ENCODE assay signal across 8 cellular contexts in the genomic region with DNA sequence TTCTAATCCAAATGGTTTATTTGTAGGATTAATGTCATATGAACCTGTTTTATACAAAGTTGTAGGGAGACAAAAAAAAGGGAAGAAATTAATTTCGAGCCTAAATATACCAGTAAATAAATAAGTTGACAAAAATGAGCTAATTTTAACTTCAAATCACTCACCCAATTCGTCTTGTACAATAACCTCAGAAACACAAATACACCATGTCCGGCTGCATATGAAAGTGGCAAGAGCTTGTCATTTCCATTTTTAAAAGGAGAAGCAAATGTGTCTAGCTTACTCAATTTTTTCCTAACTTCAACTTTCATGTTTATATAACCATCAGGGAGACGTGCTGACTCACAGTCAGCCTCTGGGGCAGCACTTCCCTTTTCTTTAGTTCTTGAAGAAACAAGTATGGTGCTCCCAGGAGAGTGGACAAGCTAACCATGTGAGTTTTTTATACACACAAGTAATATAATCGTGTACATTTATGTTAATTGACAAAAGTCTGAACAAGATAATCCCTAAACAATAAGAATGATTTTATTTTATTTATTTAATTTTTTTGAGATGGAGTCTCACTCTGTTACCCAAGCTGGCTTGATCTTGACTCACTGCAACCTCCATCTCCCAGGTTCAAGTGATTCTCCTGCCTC. TPM values are rescaled to one million over a fixed set of nuclear protein-coding genes. Genes with fewer than 3 reads are reported as not detected.
A peak's percentile ranks its signal among the peaks of the same experiment; 100 is the strongest.
DNase-seq lines count a peak whose midpoint lies in the region; ATAC-seq and TF ChIP-seq lines count a peak whose summit lies in the region.

No MANE protein-coding gene starts in this region.

- peaks cover 26% of the 10 kb centered on the region for H3K4me1 Mint-ChIP-seq in T-helper 2 cell treated with Interferon-gamma antibody and Interleukin-4, amounts not matched to agents 5 μg/mL and 100 μg/mL, for 36 hours (ENCODE audit: low read depth)
- H3K4me1 Mint-ChIP-seq in stimulated activated memory B cell treated with anti-CD40 and anti-IgM and Interleukin-4, amounts not matched to agents 10 μg/mL and 1 μg/mL and 100 μg/mL, for 72 hours, result peaks cover 38% of the 10 kb centered on the region

- no peaks in the 10 kb centered on the region for H3K27me3 ChIP-seq in BJ (ENCODE audit: control insufficient read depth, insufficient read depth, low read length)

- no peak for TF ChIP-seq CTCF in BJ (IDR thresholded peaks at IDR 0.05; ENCODE audit: insufficient read depth, low read depth, low read length)

- H3K36me3 Mint-ChIP-seq in T-helper 2 cell treated with Interferon-gamma antibody and Interleukin-4, amounts not matched to agents 5 μg/mL and 100 μg/mL, for 36 hours (ENCODE audit: low read depth), result no peaks in the 10 kb centered on the region
- no peaks in the 10 kb centered on the region for H3K36me3 Mint-ChIP-seq in stimulated activated memory B cell treated with anti-CD40 and anti-IgM and Interleukin-4, amounts not matched to agents 10 μg/mL and 1 μg/mL and 100 μg/mL, for 72 hours

- no peaks in the 10 kb centered on the region for H3K27me3 Mint-ChIP-seq in T-helper 2 cell treated with Interferon-gamma antibody and Interleukin-4, amounts not matched to agents 5 μg/mL and 100 μg/mL, for 36 hours (ENCODE audit: low read depth)
- H3K27me3 Mint-ChIP-seq in stimulated activated memory B cell treated with anti-CD40 and anti-IgM and Interleukin-4, amounts not matched to agents 10 μg/mL and 1 μg/mL and 100 μg/mL, for 72 hours, result no peaks in the 10 kb centered on the region

- ATAC-seq in GM19324 (IDR thresholded peaks at IDR 0.05; ENCODE audit: low FRiP score, unreplicated experiment) (peak; percentile 82), HG03280 (IDR thresholded peaks at IDR 0.05; ENCODE audit: unreplicated experiment) (peak; percentile 86), Right ventricle myocardium inferior (peak; percentile 79)
- peak; percentile 95 for ATAC-seq in stimulated activated memory B cell treated with anti-CD40 and anti-IgM and Interleukin-4, amounts not matched to agents 10 μg/mL and 1 μg/mL and 100 μg/mL, for 72 hours

- DNase-seq in BJ (ENCODE audit: low read depth) (peak; percentile 57), Right ventricle myocardium inferior (ENCODE audit: missing footprints) (no peak), NCI-H69 (lab: John Stamatoyannopoulos, UW) (no peak), DMS153 treated with DMSO at 0.1 percent for 48 hours (lab: John Stamatoyannopoulos, UW; ENCODE audit: unreplicated experiment) (no peak)
- peak; percentile 21 for DNase-seq in T-helper 2 cell treated with Interferon-gamma antibody and Interleukin-4, amounts not matched to agents 5 μg/mL and 100 μg/mL, for 36 hours (ENCODE audit: low spot score)

- no peak overlapping the region for H3K4me3 Mint-ChIP-seq in T-helper 2 cell treated with Interferon-gamma antibody and Interleukin-4, amounts not matched to agents 5 μg/mL and 100 μg/mL, for 36 hours
- H3K4me3 Mint-ChIP-seq in stimulated activated memory B cell treated with anti-CD40 and anti-IgM and Interleukin-4, amounts not matched to agents 10 μg/mL and 1 μg/mL and 100 μg/mL, for 72 hours, result no peak overlapping the region

- intact Hi-C loops in Right ventricle myocardium inferior (cut with DNase I), result no loop called here

- no peak overlapping the region for H3K4me3 ChIP-seq in BJ (ENCODE audit: low read depth, low read length)

- H3K36me3 ChIP-seq in BJ (ENCODE audit: control insufficient read depth, insufficient read depth, low read length), result no peaks in the 10 kb centered on the region

- H3K9me3 Mint-ChIP-seq in T-helper 2 cell treated with Interferon-gamma antibody and Interleukin-4, amounts not matched to agents 5 μg/mL and 100 μg/mL, for 36 hours, result peaks cover 4% of the 10 kb centered on the region
- H3K9me3 Mint-ChIP-seq in stimulated activated memory B cell treated with anti-CD40 and anti-IgM and Interleukin-4, amounts not matched to agents 10 μg/mL and 1 μg/mL and 100 μg/mL, for 72 hours, result peaks cover 4% of the 10 kb centered on the region

- CTCF ChIA-PET in BJ (lab: Yijun Ruan, JAX), result interaction anchor here (0.7 to 0.8 kb wide), 2 partner anchors 9 to 250 kb away, joined by 3 to 4 read pairs; no protein-coding TSS in a partner anchor

- POLR2A ChIA-PET in BJ (lab: Charles Lee), result no interaction called here

- H3K27ac Mint-ChIP-seq in T-helper 2 cell treated with Interferon-gamma antibody and Interleukin-4, amounts not matched to agents 5 μg/mL and 100 μg/mL, for 36 hours, result peak overlapping the region; percentile 59
- H3K27ac Mint-ChIP-seq in stimulated activated memory B cell treated with anti-CD40 and anti-IgM and Interleukin-4, amounts not matched to agents 10 μg/mL and 1 μg/mL and 100 μg/mL, for 72 hours, result peak overlapping the region; percentile 46

RNA-seq across cellular contexts. Expression of gene SGK1, which starts 55.5 kb away (rescaled TPM):
- 179 and 189 TPM in 2 replicates for polyA plus RNA-seq in BJ (2011; rRNA removed)
- polyA minus RNA-seq in BJ (2011; rRNA and poly(A)+ RNA removed), result 143 and 229 TPM in 2 replicates
- total RNA-seq in Right ventricle myocardium inferior, result 28.1 TPM

Comparison
In these comparisons a context has a peak if more than half of its experiments do, and no peak if none do; other contexts are left out.
1. DNase-seq: peak in BJ (single experiment) and T-helper 2 cell treated with Interferon-gamma antibody and Interleukin-4, amounts not matched to agents 5 μg/mL and 100 μg/mL, for 36 hours (single experiment); none in Right ventricle myocardium inferior (single experiment), NCI-H69 (single experiment) and DMS153 treated with DMSO at 0.1 percent for 48 hours (single experiment).
2. Peak in every context shown above with its lines, with median percentiles within 50 percentile points of each other: ATAC-seq.